Comparison of ENCODE assay signal across 16 cellular contexts in the genomic region with DNA sequence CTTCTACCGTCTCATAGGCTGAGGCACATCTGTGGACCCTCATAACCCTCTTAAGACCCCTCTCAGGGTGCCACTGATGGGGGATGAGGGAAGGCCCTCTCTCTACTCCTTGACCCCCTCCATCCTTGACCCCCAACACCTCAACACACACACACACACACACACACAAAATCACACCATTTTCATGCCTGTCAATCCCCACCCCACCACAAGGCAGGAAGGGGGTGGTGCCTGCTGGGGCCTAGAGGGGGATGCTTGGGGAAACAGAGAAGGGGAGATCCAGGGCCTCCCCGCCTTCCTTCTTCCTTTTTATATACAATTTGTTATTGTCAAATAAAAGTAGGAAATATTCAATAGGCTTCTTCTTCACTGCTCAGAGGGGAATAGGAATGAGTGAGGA. TPM values are rescaled to one million over a fixed set of nuclear protein-coding genes. Genes with fewer than 3 reads are reported as not detected.
A peak's percentile ranks its signal among the peaks of the same experiment; 100 is the strongest.
DNase-seq lines count a peak whose midpoint lies in the region; ATAC-seq and TF ChIP-seq lines count a peak whose summit lies in the region.
"Had no signal": no experiment of that assay in that cellular context is flagged by ENCODE, and none has a peak within 500 bp of the region (broad histone marks: within the 10 kb centered on the region; RNA-seq: fewer than 3 reads in every experiment).

No MANE protein-coding gene starts in this region.

- TF ChIP-seq POLR2A in sigmoid colon (IDR thresholded peaks at IDR 0.05), result no peak

- peak overlapping the region; percentile 69 for H3K27ac Mint-ChIP-seq in dendritic cell treated with granulocyte-macrophage colony-stimulating factor and Interleukin-4, amounts not matched to agents 40 ng/mL and 50 ng/mL, for 4 days
- H3K27ac Mint-ChIP-seq in stimulated activated memory B cell treated with anti-CD40 and anti-IgM and Interleukin-4, amounts not matched to agents 10 μg/mL and 1 μg/mL and 100 μg/mL, for 72 hours, result peak overlapping the region; percentile 95

- H3K36me3 ChIP-seq in SU-DHL-6 (ENCODE audit: low read length), result 0 out of 2 replicates have a peak, but pooled peaks cover 5% of the 10 kb centered on the region
- H3K36me3 ChIP-seq in sigmoid colon, result peaks cover 0 to 7% (median 0%) of the 10 kb centered on the region in 4 donors
- H3K36me3 ChIP-seq: left lung had no signal

- no peaks in the 10 kb centered on the region for H3K4me1 ChIP-seq in sigmoid colon

- H3K27ac ChIP-seq in SU-DHL-6 (ENCODE audit: low read depth, low read length) (peak overlapping the region; percentile 82), sigmoid colon (no peak overlapping the region)

- peak overlapping the region; percentile 85 for H3K4me2 ChIP-seq in SU-DHL-6 (ENCODE audit: low read depth, low read length, poor library complexity, severe bottlenecking)

- peaks cover 27% of the 10 kb centered on the region for H3K79me2 ChIP-seq in SU-DHL-6 (ENCODE audit: insufficient read depth, low read length)

- TF ChIP-seq CTCF in SU-DHL-6 (IDR thresholded peaks at IDR 0.05; ENCODE audit: insufficient read depth, low read length, poor library complexity, severe bottlenecking) (no peak), sigmoid colon (IDR thresholded peaks at IDR 0.05) (no peak)

- H3K4me3 Mint-ChIP-seq in activated T-cell treated with anti-CD3 and anti-CD28 coated beads, Interleukin-2, amount 50 U/mL, for 4 hours, result peak overlapping the region; percentile 89
- H3K4me3 Mint-ChIP-seq in dendritic cell treated with granulocyte-macrophage colony-stimulating factor and Interleukin-4, amounts not matched to agents 40 ng/mL and 50 ng/mL, for 4 days, result peak overlapping the region; percentile 77
- peak overlapping the region; percentile 84 for H3K4me3 Mint-ChIP-seq in stimulated activated memory B cell treated with anti-CD40 and anti-IgM and Interleukin-4, amounts not matched to agents 10 μg/mL and 1 μg/mL and 100 μg/mL, for 72 hours

- H3F3A ChIP-seq in SU-DHL-6 (ENCODE audit: insufficient read depth), result peaks cover 13% of the 10 kb centered on the region; the same call in 1 of the 2 replicates

- DNase-seq in activated T-cell treated with anti-CD3 and anti-CD28 coated beads, Interleukin-2, amount 50 U/mL, for 4 hours, result no peak
- DNase-seq in activated T-cell treated with anti-CD3 and anti-CD28 coated beads, Interleukin-2, amount 50 U/mL, for 48 hours, result no peak
- DNase-seq in sigmoid colon, result no peak
- DNase-seq in NOMO-1 treated with dmso at 0.1 percent for 144 hours (lab: John Stamatoyannopoulos, UW; ENCODE audit: unreplicated experiment), result no peak
- no peak for DNase-seq in stimulated activated CD4-positive, alpha-beta T cell treated with anti-CD3 and anti-CD28 coated beads, Interleukin-4, amount 100 ng/mL, for 24 hours
- DNase-seq: GOT3, NCI-H1048, occipital lobe, OCI-M1, small intestine, tibial artery had no signal

- no peak overlapping the region for H3K4me3 ChIP-seq in SU-DHL-6 (ENCODE audit: insufficient read depth, low read length, poor library complexity, severe bottlenecking)
- no peak overlapping the region for H3K4me3 ChIP-seq in sigmoid colon
- H3K4me3 ChIP-seq: hepatocyte had no signal

- WGBS in sigmoid colon, 2 donors, result 82 to 89% methylated on average over 2 of the region's 2 CpGs

- H3K27me3 Mint-ChIP-seq in activated T-cell treated with anti-CD3 and anti-CD28 coated beads, Interleukin-2, amount 50 U/mL, for 4 hours (ENCODE audit: low read depth), result no peaks in the 10 kb centered on the region
- no peaks in the 10 kb centered on the region for H3K27me3 Mint-ChIP-seq in dendritic cell treated with granulocyte-macrophage colony-stimulating factor and Interleukin-4, amounts not matched to agents 40 ng/mL and 50 ng/mL, for 4 days
- H3K27me3 Mint-ChIP-seq in stimulated activated memory B cell treated with anti-CD40 and anti-IgM and Interleukin-4, amounts not matched to agents 10 μg/mL and 1 μg/mL and 100 μg/mL, for 72 hours, result no peaks in the 10 kb centered on the region

- peak overlapping the region; percentile 6 for H2AFZ ChIP-seq in SU-DHL-6 (ENCODE audit: low read depth, low read length, severe bottlenecking)

- H3K9me2 ChIP-seq in SU-DHL-6 (replicated peaks; ENCODE audit: insufficient read depth, low read length), result no peaks in the 10 kb centered on the region

- H3K9me3 ChIP-seq in SU-DHL-6 (ENCODE audit: insufficient read depth, low read length) (no peaks in the 10 kb centered on the region), sigmoid colon (no peaks in the 10 kb centered on the region)
- H3K9me3 ChIP-seq: left lung, tibial artery had no signal

- no peaks in the 10 kb centered on the region for H4K20me1 ChIP-seq in SU-DHL-6 (ENCODE audit: low read depth, low read length)

- no peak for TF ChIP-seq EP300 in sigmoid colon (IDR thresholded peaks at IDR 0.05)

- no peak for ATAC-seq in activated T-cell treated with anti-CD3 and anti-CD28 coated beads, Interleukin-2, amount 50 U/mL, for 4 hours
- ATAC-seq in stimulated activated memory B cell treated with anti-CD40 and anti-IgM and Interleukin-4, amounts not matched to agents 10 μg/mL and 1 μg/mL and 100 μg/mL, for 72 hours, result no peak

- peaks cover 32% of the 10 kb centered on the region for H3K4me1 Mint-ChIP-seq in activated T-cell treated with anti-CD3 and anti-CD28 coated beads, Interleukin-2, amount 50 U/mL, for 4 hours (ENCODE audit: low read depth)
- peaks cover 21% of the 10 kb centered on the region for H3K4me1 Mint-ChIP-seq in dendritic cell treated with granulocyte-macrophage colony-stimulating factor and Interleukin-4, amounts not matched to agents 40 ng/mL and 50 ng/mL, for 4 days (ENCODE audit: low read depth)
- H3K4me1 Mint-ChIP-seq in stimulated activated memory B cell treated with anti-CD40 and anti-IgM and Interleukin-4, amounts not matched to agents 10 μg/mL and 1 μg/mL and 100 μg/mL, for 72 hours, result peaks cover 17% of the 10 kb centered on the region

- H3K36me3 Mint-ChIP-seq in activated T-cell treated with anti-CD3 and anti-CD28 coated beads, Interleukin-2, amount 50 U/mL, for 4 hours (ENCODE audit: insufficient read depth), result peaks cover 5% of the 10 kb centered on the region
- H3K36me3 Mint-ChIP-seq in dendritic cell treated with granulocyte-macrophage colony-stimulating factor and Interleukin-4, amounts not matched to agents 40 ng/mL and 50 ng/mL, for 4 days (ENCODE audit: low read depth), result peaks cover 14% of the 10 kb centered on the region
- H3K36me3 Mint-ChIP-seq in stimulated activated memory B cell treated with anti-CD40 and anti-IgM and Interleukin-4, amounts not matched to agents 10 μg/mL and 1 μg/mL and 100 μg/mL, for 72 hours, result peaks cover 14% of the 10 kb centered on the region

- H3K9me3 Mint-ChIP-seq in activated T-cell treated with anti-CD3 and anti-CD28 coated beads, Interleukin-2, amount 50 U/mL, for 4 hours, result no peaks in the 10 kb centered on the region
- H3K9me3 Mint-ChIP-seq in dendritic cell treated with granulocyte-macrophage colony-stimulating factor and Interleukin-4, amounts not matched to agents 40 ng/mL and 50 ng/mL, for 4 days, result no peaks in the 10 kb centered on the region
- no peaks in the 10 kb centered on the region for H3K9me3 Mint-ChIP-seq in stimulated activated memory B cell treated with anti-CD40 and anti-IgM and Interleukin-4, amounts not matched to agents 10 μg/mL and 1 μg/mL and 100 μg/mL, for 72 hours

- intact Hi-C loops in dendritic cell treated with granulocyte-macrophage colony-stimulating factor and Interleukin-4, amounts not matched to agents 40 ng/mL and 50 ng/mL, for 4 days (cut with micrococcal nuclease), result no loop called here
- intact Hi-C loops in sigmoid colon (cut with DNase I), result no loop called here

- peak overlapping the region; percentile 96; the same call in 1 of the 2 replicates for H3K9ac ChIP-seq in SU-DHL-6 (ENCODE audit: low read length)

- H3K27me3 ChIP-seq in SU-DHL-6 (ENCODE audit: low read length), result no peaks in the 10 kb centered on the region
- no peaks in the 10 kb centered on the region for H3K27me3 ChIP-seq in sigmoid colon
- H3K27me3 ChIP-seq: hepatocyte, left lung, tibial artery had no signal

RNA-seq across cellular contexts. Expression of a gene that starts 1.2 kb away (rescaled TPM):
- total RNA-seq in activated T-cell treated with anti-CD3 and anti-CD28 coated beads, Interleukin-2, amount 50 U/mL, for 4 hours, result 100 to 1,000 TPM in 2 of 3 donors, 10 to 100 TPM in 1; 87.0 to 113 (median 106) TPM
- 10 to 100 TPM; 14.3 to 25.3 (median 18.6) TPM for total RNA-seq in sigmoid colon
- 100 to 1,000 TPM in 1 of 3 donors, 10 to 100 TPM in 2; 47.4 to 310 (median 65.4) TPM for polyA plus RNA-seq in sigmoid colon

RNA-seq across cellular contexts. Expression of a gene that starts 11.7 kb away (rescaled TPM):
- total RNA-seq in activated T-cell treated with anti-CD3 and anti-CD28 coated beads, Interleukin-2, amount 50 U/mL, for 4 hours, result 1 to 10 TPM; 7.5 to 10.0 (median 9.4) TPM
- 10 to 100 TPM; 12.2 to 13.3 (median 12.9) TPM for total RNA-seq in sigmoid colon
- polyA plus RNA-seq in sigmoid colon, result 1 to 10 TPM; 1.2 to 7.4 (median 3.2) TPM

RNA-seq across cellular contexts. Expression of a gene that starts 19.1 kb away (rescaled TPM):
- 10 to 100 TPM; 15.1 to 17.4 (median 16.5) TPM for total RNA-seq in activated T-cell treated with anti-CD3 and anti-CD28 coated beads, Interleukin-2, amount 50 U/mL, for 4 hours
- 10 to 100 TPM; 10.4 to 14.6 (median 11.9) TPM for total RNA-seq in sigmoid colon
- 1 to 10 TPM; 5.8 to 9.6 (median 7.8) TPM for polyA plus RNA-seq in sigmoid colon

RNA-seq across cellular contexts. Expression of a gene that starts 44.5 kb away (rescaled TPM):
- 100 to 1,000 TPM; 130 to 147 (median 134) TPM for total RNA-seq in activated T-cell treated with anti-CD3 and anti-CD28 coated beads, Interleukin-2, amount 50 U/mL, for 4 hours
- total RNA-seq in sigmoid colon, result 10 to 100 TPM; 24.6 to 39.9 (median 28.4) TPM
- polyA plus RNA-seq in sigmoid colon, result 10 to 100 TPM; 15.6 to 37.4 (median 18.5) TPM

RNA-seq across cellular contexts. Expression of a gene that starts 50.4 kb away (rescaled TPM):
- total RNA-seq in activated T-cell treated with anti-CD3 and anti-CD28 coated beads, Interleukin-2, amount 50 U/mL, for 4 hours, result 100 to 1,000 TPM; 247 to 282 (median 271) TPM
- total RNA-seq in sigmoid colon, result 1 to 10 TPM; 1.9 to 4.6 (median 3.7) TPM
- 10 to 100 TPM in 1 of 3 donors, 1 to 10 TPM in 2; 3.7 to 68.4 (median 4.2) TPM for polyA plus RNA-seq in sigmoid colon
